24 cellular contexts compared by ENCODE assay signal in genomic region chr21:43369596-43370090, GRCh38. TPM values are rescaled to one million over a fixed set of nuclear protein-coding genes. Genes with fewer than 3 reads are reported as not detected.
A peak's percentile ranks its signal among the peaks of the same experiment; 100 is the strongest.
DNase-seq lines count a peak whose midpoint lies in the region; ATAC-seq, FAIRE-seq and TF ChIP-seq lines count a peak whose summit lies in the region.
"Had no signal": no experiment of that assay in that cellular context is flagged by ENCODE, and none has a peak within 500 bp of the region (broad histone marks: within the 10 kb centered on the region; RNA-seq: fewer than 3 reads in every experiment).

No MANE protein-coding gene starts in this region.

- H3K9ac ChIP-seq in mammary epithelial cell (ENCODE audit: insufficient read depth, low read length) (peak overlapping the region; percentile 2), GM12878 (ENCODE audit: control insufficient read depth, insufficient read depth, low read length) (no peak overlapping the region)

- H3K36me3 ChIP-seq in mammary epithelial cell (ENCODE audit: insufficient read depth, low read length) = no peaks in the 10 kb centered on the region
- no peaks in the 10 kb centered on the region for H3K36me3 ChIP-seq in breast epithelium
- no peaks in the 10 kb centered on the region for H3K36me3 ChIP-seq in GM12878 (ENCODE audit: control insufficient read depth in 2 of 2, insufficient read depth in 2 of 2, low read length in 1 of 2)
- H3K36me3 ChIP-seq in vagina = no peaks in the 10 kb centered on the region
- no peaks in the 10 kb centered on the region for H3K36me3 ChIP-seq in SJCRH30
- H3K36me3 ChIP-seq: ascending aorta, HAP-1, thyroid gland had no signal

- SMC1A ChIA-PET in GM12878 (lab: Charles Lee; ENCODE audit: uncharacterized antibody, unreplicated experiment) = interaction anchor here (1.4 kb wide), 1 partner anchor 16 kb away, joined by 5 read pairs; no protein-coding TSS in a partner anchor

- peak overlapping the region; percentile 90 for H3K27ac Mint-ChIP-seq in memory B cell
- H3K27ac Mint-ChIP-seq: activated CD4-positive, alpha-beta memory T cell treated with anti-CD3 and anti-CD28 coated beads for 36 hours; activated naive CD4-positive, alpha-beta T cell treated with anti-CD3 and anti-CD28 coated beads, Interleukin-2, amount 50 U/mL, for 72 hours; activated T-helper 2 cell treated with anti-CD3 and anti-CD28 coated beads, Interferon-gamma antibody, Interleukin-2, Interleukin-4, amounts not matched to agents 10 μg/mL and 5 μg/mL and 100 μg/mL, durations not matched to agents 14 hours and 24 hours and 36 hours had no signal

- H3K27me3 Mint-ChIP-seq in memory B cell = no peaks in the 10 kb centered on the region

- no peak for FAIRE-seq in GM12878 (lab: Jason Lieb, UNC)

- TF ChIP-seq POLR2A in breast epithelium (IDR thresholded peaks at IDR 0.05) (no peak), GM12878 (IDR thresholded peaks at IDR 0.05; ENCODE audit: low read depth, low read length) (no peak), vagina (IDR thresholded peaks at IDR 0.05) (no peak)

- no peak for TF ChIP-seq RAD21 in GM12878 (IDR thresholded peaks at IDR 0.05; ENCODE audit: insufficient read depth, low read depth, low read length)

- dilution Hi-C loops in mammary epithelial cell (cut with HindIII; ENCODE audit: low sequenced_read_pairs) = no loop called here

- intact Hi-C loops in mammary epithelial cell (cut with micrococcal nuclease) = no loop called here
- intact Hi-C loops in breast epithelium (cut with DNase I; ENCODE audit: low total_unique reads) = no loop called here
- intact Hi-C loops in GM12878 (cut with micrococcal nuclease; ENCODE audit: unreplicated experiment) = no loop called here
- intact Hi-C loops in vagina (cut with DNase I) = no loop called here

- TF ChIP-seq EP300 in GM12878 (IDR thresholded peaks at IDR 0.05; ENCODE audit: borderline replicate concordance in 1 of 2, control insufficient read depth in 1 of 2, low read depth in 2 of 2, low read length in 2 of 2) = no peak

- no peaks in the 10 kb centered on the region for H3K9me3 ChIP-seq in mammary epithelial cell (replicated peaks; ENCODE audit: insufficient read depth, low read length)
- no peaks in the 10 kb centered on the region for H3K9me3 ChIP-seq in breast epithelium
- no peaks in the 10 kb centered on the region for H3K9me3 ChIP-seq in GM12878 (replicated peaks; ENCODE audit: control insufficient read depth, insufficient read depth, low read length)
- H3K9me3 ChIP-seq in vagina = no peaks in the 10 kb centered on the region
- no peaks in the 10 kb centered on the region for H3K9me3 ChIP-seq in SJCRH30 (replicated peaks)
- H3K9me3 ChIP-seq: ascending aorta, HAP-1, thyroid gland had no signal

- ATAC-seq in GM12878 (peak; percentile 13), memory B cell (ENCODE audit: low read depth) (no peak), GM19328 (IDR thresholded peaks at IDR 0.05; ENCODE audit: unreplicated experiment) (no peak)
- ATAC-seq: activated naive CD4-positive, alpha-beta T cell treated with anti-CD3 and anti-CD28 coated beads, Interleukin-2, amount 50 U/mL, for 72 hours; left colon had no signal

- in situ Hi-C loops in mammary epithelial cell (cut with MboI; ENCODE audit: low sequenced_read_pairs in 2 of 2) = no loop called here
- in situ Hi-C loops in GM12878 (cut with MboI) = no loop called here

- DNase-seq in mammary epithelial cell (no peak), breast epithelium (ENCODE audit: low spot score in 2 of 2) (no peak), GM12878 (ENCODE audit: low read depth, low spot score) (no peak), memory B cell (ENCODE audit: low spot score in 2 of 2) (no peak), vagina (ENCODE audit: extremely low spot score in 2 of 2) (no peak), SJCRH30 (no peak)
- DNase-seq in activated CD8-positive, alpha-beta memory T cell treated with anti-CD3 and anti-CD28 coated beads, Interleukin-2, amount 50 U/mL, for 48 hours = no peak
- DNase-seq: activated CD4-positive, alpha-beta memory T cell treated with anti-CD3 and anti-CD28 coated beads for 36 hours; GDM1; left colon; mesendoderm; naive B cell; retina; stimulated activated CD4-positive, alpha-beta T cell treated with anti-CD3 and anti-CD28 coated beads, Interleukin-12 subunit alpha, Interleukin-12 subunit beta, amount 100 ng/mL, for 4 hours; stimulated activated CD4-positive, alpha-beta T cell treated with anti-CD3 and anti-CD28 coated beads, Interleukin-4, amount 100 ng/mL, for 24 hours; stimulated activated naive CD4-positive, alpha-beta T cell treated with Interleukin-2 at 50 U/mL for 16 hours; T-helper 9 cell; thyroid gland had no signal

- POLR2A ChIA-PET in GM12878 (lab: Charles Lee) = interaction anchor here (1.2 to 2.1 kb wide), 3 partner anchors 14 to 17 kb away, joined by 3 to 6 read pairs (median 5); no protein-coding TSS in a partner anchor

- CTCF ChIA-PET in mammary epithelial cell (lab: Charles Lee; ENCODE audit: low non-redundant PET) (no interaction called here), GM12878 (lab: Yijun Ruan, JAX) (interaction anchor here (3.1 kb wide), 1 partner anchor 13 kb away, joined by 12 read pairs; no protein-coding TSS in a partner anchor)

- H3K9me3 Mint-ChIP-seq in memory B cell = no peaks in the 10 kb centered on the region
- H3K9me3 Mint-ChIP-seq: activated CD4-positive, alpha-beta memory T cell treated with anti-CD3 and anti-CD28 coated beads for 36 hours; activated naive CD4-positive, alpha-beta T cell treated with anti-CD3 and anti-CD28 coated beads, Interleukin-2, amount 50 U/mL, for 72 hours; activated T-helper 2 cell treated with anti-CD3 and anti-CD28 coated beads, Interferon-gamma antibody, Interleukin-2, Interleukin-4, amounts not matched to agents 10 μg/mL and 5 μg/mL and 100 μg/mL, durations not matched to agents 14 hours and 24 hours and 36 hours; naive B cell had no signal

- H3K36me3 Mint-ChIP-seq in memory B cell = no peaks in the 10 kb centered on the region
- H3K36me3 Mint-ChIP-seq: activated CD4-positive, alpha-beta memory T cell treated with anti-CD3 and anti-CD28 coated beads for 36 hours; activated naive CD4-positive, alpha-beta T cell treated with anti-CD3 and anti-CD28 coated beads, Interleukin-2, amount 50 U/mL, for 72 hours; naive B cell had no signal

- H4K20me1 ChIP-seq in mammary epithelial cell (ENCODE audit: insufficient read depth, low read length) (no peaks in the 10 kb centered on the region), GM12878 (ENCODE audit: control insufficient read depth, insufficient read depth) (no peaks in the 10 kb centered on the region)

- RAD21 ChIA-PET in GM12878 (lab: Charles Lee; ENCODE audit: unreplicated experiment) = no interaction called here

- BruUV-seq in mammary epithelial cell (replicated peaks; lab: Mats Ljungman, UMichigan) (no TSS peak), GM12878 (replicated peaks; lab: Mats Ljungman, UMichigan) (no TSS peak)

- H3K4me1 Mint-ChIP-seq in memory B cell = peaks cover 34% of the 10 kb centered on the region

- no peaks in the 10 kb centered on the region for H3K27me3 ChIP-seq in mammary epithelial cell (ENCODE audit: insufficient read depth, low read length)
- H3K27me3 ChIP-seq in breast epithelium = no peaks in the 10 kb centered on the region
- no peaks in the 10 kb centered on the region; a peak in 1 of 4 replicates for H3K27me3 ChIP-seq in GM12878 (replicated peaks in 1 of 2; ENCODE audit: control insufficient read depth in 2 of 2, insufficient read depth in 2 of 2, low read length in 1 of 2)
- no peaks in the 10 kb centered on the region for H3K27me3 ChIP-seq in vagina
- H3K27me3 ChIP-seq in SJCRH30 = peaks cover 7% of the 10 kb centered on the region; the same call in 1 of the 2 replicates
- H3K27me3 ChIP-seq: ascending aorta, thyroid gland had no signal

- H3K4me3 Mint-ChIP-seq in memory B cell = peak overlapping the region; percentile 44
- H3K4me3 Mint-ChIP-seq: activated CD4-positive, alpha-beta memory T cell treated with anti-CD3 and anti-CD28 coated beads for 36 hours; naive B cell had no signal

- peak overlapping the region; percentile 58 for H3K4me2 ChIP-seq in mammary epithelial cell (ENCODE audit: insufficient read depth, low read depth, low read length)
- peak overlapping the region; percentile 66; the same call in 1 of the 2 replicates for H3K4me2 ChIP-seq in GM12878 (ENCODE audit: control insufficient read depth, insufficient read depth)

- WGBS in mammary epithelial cell (ENCODE audit: low coverage, missing lambda C conversion rate) = 40% methylated on average over 8 of the region's 18 CpGs
- 36% methylated on average over 16 of the region's 18 CpGs for WGBS in GM12878 (ENCODE audit: insufficient coverage, insufficient replicate concordance, low lambda C conversion rate, missing lambda C conversion rate)

- H3K27ac ChIP-seq in mammary epithelial cell (ENCODE audit: insufficient read depth, low read depth, low read length) (peak overlapping the region; percentile 38), breast epithelium (peak overlapping the region in 1 of 2 donors; percentile 12), GM12878 (ENCODE audit: control insufficient read depth, insufficient read depth) (no peak overlapping the region), vagina (peak overlapping the region; percentile 15), SJCRH30 (no peak overlapping the region)
- H3K27ac ChIP-seq: 22Rv1, ascending aorta, thyroid gland had no signal

- TF ChIP-seq CTCF in mammary epithelial cell (conservative IDR thresholded peaks at IDR 0.05 in 1 of 2, IDR thresholded peaks at IDR 0.05 in 1 of 2; ENCODE audit: extremely low read depth in 1 of 2, insufficient read depth in 1 of 2, low read depth in 1 of 2, low read length in 2 of 2) = no peak
- TF ChIP-seq CTCF in breast epithelium (IDR thresholded peaks at IDR 0.05) = no peak
- no peak for TF ChIP-seq CTCF in GM12878 (IDR thresholded peaks at IDR 0.05 in 2 of 3, conservative IDR thresholded peaks at IDR 0.05 in 1 of 3; ENCODE audit: control insufficient read depth in 2 of 3, extremely low read depth in 1 of 3, insufficient read depth in 1 of 3, low read depth in 3 of 3, low read length in 3 of 3)
- TF ChIP-seq CTCF in vagina (IDR thresholded peaks at IDR 0.05) = no peak

- peaks cover 39% of the 10 kb centered on the region for H3K4me1 ChIP-seq in mammary epithelial cell (ENCODE audit: insufficient read depth, low read length)
- peaks cover 3 to 14% of the 10 kb centered on the region in 2 donors for H3K4me1 ChIP-seq in breast epithelium
- peaks cover 22% of the 10 kb centered on the region for H3K4me1 ChIP-seq in GM12878 (ENCODE audit: control insufficient read depth, insufficient read depth, low read length)
- peaks cover 32% of the 10 kb centered on the region for H3K4me1 ChIP-seq in vagina
- peaks cover 14% of the 10 kb centered on the region for H3K4me1 ChIP-seq in SJCRH30
- H3K4me1 ChIP-seq: ascending aorta had no signal

- H3K4me3 ChIP-seq in mammary epithelial cell (replicated peaks in 1 of 3; ENCODE audit: insufficient read depth in 1 of 3, low read depth in 2 of 3, low read length in 3 of 3) = no peak overlapping the region
- peak overlapping the region in 1 of 3 donors; percentile 25 for H3K4me3 ChIP-seq in breast epithelium
- H3K4me3 ChIP-seq in GM12878 = no peak overlapping the region
- H3K4me3 ChIP-seq in vagina = no peak overlapping the region
- H3K4me3 ChIP-seq in SJCRH30 = no peak overlapping the region
- H3K4me3 ChIP-seq: ascending aorta, HAP-1, thyroid gland had no signal

- H2AFZ ChIP-seq in mammary epithelial cell (ENCODE audit: low read depth, low read length) (peak overlapping the region; percentile 49), GM12878 (ENCODE audit: control insufficient read depth, low read depth, low read length) (no peak overlapping the region)

- no peaks in the 10 kb centered on the region for H3K79me2 ChIP-seq in mammary epithelial cell (ENCODE audit: insufficient read depth, low read length)
- no peaks in the 10 kb centered on the region for H3K79me2 ChIP-seq in GM12878 (ENCODE audit: control insufficient read depth, insufficient read depth, low read length)

RNA-seq across cellular contexts. Expression of gene SIK1, which starts 57.3 kb away (rescaled TPM):
- 10 to 100 TPM; 44.9 to 74.2 TPM for total RNA-seq in mammary epithelial cell
- polyA plus RNA-seq in mammary epithelial cell = 2.5 TPM
- 22.2 TPM for polyA minus RNA-seq in mammary epithelial cell
- total RNA-seq in breast epithelium = 10 to 100 TPM in 2 of 3 donors, under 1 TPM in 1; 0.80 to 18.0 (median 16.2) TPM
- total RNA-seq in GM12878 (2013; cell fraction: nucleolus; rRNA removed) = 10.5 and 12.9 TPM in 2 replicates
- total RNA-seq in GM12878 (2014; rRNA removed) = 0.16 and 0.40 TPM in 2 replicates
- total RNA-seq in GM12878 (2014; rRNA removed; fragmentation: Illumina TruSeq; extraction: Trizol) = 0.83 and 1.5 TPM in 2 replicates
- 7.0 and 7.3 TPM in 2 replicates for total RNA-seq in GM12878 (2021)
- 0.75 TPM for polyA plus RNA-seq in GM12878 (2011; ENCODE audit: low read depth)
- polyA plus RNA-seq in GM12878 (2011; rRNA removed) = 3.1 and 3.6 TPM in 2 replicates
- polyA plus RNA-seq in GM12878 (2011; cell fraction: cytosol; rRNA removed) = 0.33 and 1.8 TPM in 2 replicates
- polyA plus RNA-seq in GM12878 (2011; cell fraction: nucleus; rRNA removed) = 1.8 and 2.6 TPM in 2 replicates
- polyA plus RNA-seq in GM12878 (2012) = 0.56 and 1.9 TPM in 2 replicates
- 5.5 and 8.3 TPM in 2 replicates for polyA plus RNA-seq in GM12878 (2014; fragmentation: Illumina TruSeq; extraction: Trizol)
- under 1 TPM; 0.03 to 0.05 TPM for polyA plus RNA-seq in GM12878 (2014; fragmentation: Nextera tagmentation; extraction: Ambion mirVana)
- polyA plus RNA-seq in GM12878 (2014; rRNA removed) = 0.96 and 2.8 TPM in 2 replicates
- not detected for polyA plus RNA-seq in GM12878 (2016; fragmentation: Nextera tagmentation; extraction: Ambion mirVana)
- polyA minus RNA-seq in GM12878 (2011; rRNA and poly(A)+ RNA removed) = 1.5 and 2.9 TPM in 2 replicates
- polyA minus RNA-seq in GM12878 (2011; cell fraction: cytosol; rRNA and poly(A)+ RNA removed) = 5.5 and 7.7 TPM in 2 replicates
- 1.8 and 6.9 TPM in 2 replicates for polyA minus RNA-seq in GM12878 (2011; cell fraction: nucleus; rRNA and poly(A)+ RNA removed)
- 93.5 TPM for total RNA-seq in vagina
- total RNA-seq in SJCRH30 (2014; rRNA removed; shearing (Covaris generic)) = 1.2 and 2.0 TPM in 2 replicates

Comparison
In these comparisons a context has a peak if more than half of its experiments do, and no peak if none do; other contexts are left out.
1. H3K27ac ChIP-seq: peak in mammary epithelial cell (single experiment) and vagina (single experiment); none in GM12878 (single experiment) and SJCRH30 (single experiment).